ENCODE assay signal across 29 cellular contexts in genomic region chr1:14100916-14101315, GRCh38.
"Had no signal": no experiment of that assay in that cellular context is flagged by ENCODE, and none has a peak within 500 bp of the region (broad histone marks: within the 10 kb centered on the region; RNA-seq: fewer than 3 reads in every experiment).

No MANE protein-coding gene starts in this region.

- DNase-seq: stimulated activated CD4-positive, alpha-beta T cell treated with anti-CD3 and anti-CD28 coated beads, Interleukin-2, amount 100 ng/mL, for 48 hours; stimulated activated CD4-positive, alpha-beta T cell treated with anti-CD3 and anti-CD28 coated beads, Interleukin-4, amount 100 ng/mL, for 1 hour; stimulated activated CD4-positive, alpha-beta T cell treated with anti-CD3 and anti-CD28 coated beads, Interleukin-4, amount 100 ng/mL, for 24 hours; stimulated activated CD4-positive, alpha-beta T cell treated with anti-CD3 and anti-CD28 coated beads, Interleukin-4, amount 100 ng/mL, for 4 hours; stimulated activated CD8-positive, alpha-beta memory T cell treated with anti-CD3 and anti-CD28 coated beads, Interleukin-4, amount 100 ng/mL, for 48 hours; stimulated activated naive B cell treated with anti-CD40 and anti-IgM and Interleukin-4, amounts not matched to agents 10 μg/mL and 1 μg/mL and 100 μg/mL, for 72 hours; stimulated activated naive CD4-positive, alpha-beta T cell; stimulated activated naive CD4-positive, alpha-beta T cell treated with Interleukin-2 at 50 U/mL for 16 hours; stimulated activated naive CD8-positive, alpha-beta T cell treated with anti-CD3 and anti-CD28 coated beads, Interleukin-15, amount 100 ng/mL, for 72 hours; stimulated activated naive CD8-positive, alpha-beta T cell treated with anti-CD3 and anti-CD28 coated beads, Interleukin-15, Interleukin-2, amounts not matched to agents 100 U/mL and 50 U/mL, for 24 hours; stomach; substantia nigra; testis; thyroid gland; tibial artery; transverse colon; trophoblast cell; upper lobe of left lung; upper lobe of right lung; uterus had no signal

- ATAC-seq: stimulated activated effector memory CD8-positive, alpha-beta T cell treated with anti-CD3 and anti-CD28 coated beads, Interleukin-12 subunit alpha, Interleukin-12 subunit beta, amount 100 ng/mL, for 72 hours; stimulated activated memory B cell treated with anti-CD40 and anti-IgM and Interleukin-4, amounts not matched to agents 10 μg/mL and 1 μg/mL and 100 μg/mL, for 72 hours; stimulated activated naive B cell treated with anti-CD40 and anti-IgM and Interleukin-4, amounts not matched to agents 10 μg/mL and 1 μg/mL and 100 μg/mL, for 72 hours; stimulated activated naive CD8-positive, alpha-beta T cell treated with anti-CD3 and anti-CD28 coated beads, Interleukin-15, amount 100 ng/mL, for 72 hours; stimulated activated naive CD8-positive, alpha-beta T cell treated with anti-CD3 and anti-CD28 coated beads, Interleukin-15, Interleukin-2, amounts not matched to agents 100 U/mL and 50 U/mL, for 24 hours; upper lobe of right lung had no signal

- H3K36me3 Mint-ChIP-seq: stimulated activated effector memory CD8-positive, alpha-beta T cell treated with anti-CD3 and anti-CD28 coated beads, Interleukin-12 subunit alpha, Interleukin-12 subunit beta, amount 100 ng/mL, for 72 hours; stimulated activated memory B cell treated with anti-CD40 and anti-IgM and Interleukin-4, amounts not matched to agents 10 μg/mL and 1 μg/mL and 100 μg/mL, for 72 hours; stimulated activated naive B cell treated with anti-CD40 and anti-IgM and Interleukin-4, amounts not matched to agents 10 μg/mL and 1 μg/mL and 100 μg/mL, for 72 hours; type B pancreatic cell had no signal

- FAIRE-seq: urothelium cell line had no signal

- H3K27me3 ChIP-seq: stomach, suprapubic skin, testis, thyroid gland, tibial nerve, transverse colon, upper lobe of left lung, upper lobe of right lung, uterus, vagina had no signal

- H3K4me3 ChIP-seq: stomach, suprapubic skin, testis, thoracic aorta, thyroid gland, tibial artery, tibial nerve, transverse colon, upper lobe of left lung, upper lobe of right lung, uterus, vagina had no signal

- H3K4me3 Mint-ChIP-seq: stimulated activated effector memory CD8-positive, alpha-beta T cell treated with anti-CD3 and anti-CD28 coated beads, Interleukin-12 subunit alpha, Interleukin-12 subunit beta, amount 100 ng/mL, for 72 hours; stimulated activated memory B cell treated with anti-CD40 and anti-IgM and Interleukin-4, amounts not matched to agents 10 μg/mL and 1 μg/mL and 100 μg/mL, for 72 hours; stimulated activated naive B cell treated with anti-CD40 and anti-IgM and Interleukin-4, amounts not matched to agents 10 μg/mL and 1 μg/mL and 100 μg/mL, for 72 hours; stimulated activated naive CD8-positive, alpha-beta T cell treated with anti-CD3 and anti-CD28 coated beads, Interleukin-15, amount 100 ng/mL, for 72 hours; stimulated activated naive CD8-positive, alpha-beta T cell treated with anti-CD3 and anti-CD28 coated beads, Interleukin-15, Interleukin-2, amounts not matched to agents 100 ng/mL and 50 ng/mL, for 24 hours; type B pancreatic cell had no signal

- H3K4me1 Mint-ChIP-seq: stimulated activated effector memory CD8-positive, alpha-beta T cell treated with anti-CD3 and anti-CD28 coated beads, Interleukin-12 subunit alpha, Interleukin-12 subunit beta, amount 100 ng/mL, for 72 hours; stimulated activated memory B cell treated with anti-CD40 and anti-IgM and Interleukin-4, amounts not matched to agents 10 μg/mL and 1 μg/mL and 100 μg/mL, for 72 hours; stimulated activated naive B cell treated with anti-CD40 and anti-IgM and Interleukin-4, amounts not matched to agents 10 μg/mL and 1 μg/mL and 100 μg/mL, for 72 hours; stimulated activated naive CD8-positive, alpha-beta T cell treated with anti-CD3 and anti-CD28 coated beads, Interleukin-15, amount 100 ng/mL, for 72 hours had no signal

- H3K36me3 ChIP-seq: stomach, suprapubic skin, thoracic aorta, thyroid gland, tibial artery, tibial nerve, transverse colon, upper lobe of left lung, upper lobe of right lung, uterus, vagina had no signal

- H3K27ac Mint-ChIP-seq: stimulated activated effector memory CD8-positive, alpha-beta T cell treated with anti-CD3 and anti-CD28 coated beads, Interleukin-12 subunit alpha, Interleukin-12 subunit beta, amount 100 ng/mL, for 72 hours; stimulated activated memory B cell treated with anti-CD40 and anti-IgM and Interleukin-4, amounts not matched to agents 10 μg/mL and 1 μg/mL and 100 μg/mL, for 72 hours; stimulated activated naive B cell treated with anti-CD40 and anti-IgM and Interleukin-4, amounts not matched to agents 10 μg/mL and 1 μg/mL and 100 μg/mL, for 72 hours; stimulated activated naive CD8-positive, alpha-beta T cell treated with anti-CD3 and anti-CD28 coated beads, Interleukin-15, amount 100 ng/mL, for 72 hours; stimulated activated naive CD8-positive, alpha-beta T cell treated with anti-CD3 and anti-CD28 coated beads, Interleukin-15, Interleukin-2, amounts not matched to agents 100 ng/mL and 50 ng/mL, for 24 hours; type B pancreatic cell had no signal

- H3K9me3 ChIP-seq: suprapubic skin, testis, thoracic aorta, thyroid gland, tibial artery, transverse colon, upper lobe of left lung, upper lobe of right lung, uterus, vagina had no signal

- H3K27ac ChIP-seq: stomach, suprapubic skin, testis, thoracic aorta, thyroid gland, tibial artery, tibial nerve, transverse colon, upper lobe of left lung, upper lobe of right lung, uterus, vagina had no signal

- H3K9me3 Mint-ChIP-seq: stimulated activated effector memory CD8-positive, alpha-beta T cell treated with anti-CD3 and anti-CD28 coated beads, Interleukin-12 subunit alpha, Interleukin-12 subunit beta, amount 100 ng/mL, for 72 hours; stimulated activated naive B cell treated with anti-CD40 and anti-IgM and Interleukin-4, amounts not matched to agents 10 μg/mL and 1 μg/mL and 100 μg/mL, for 72 hours; stimulated activated naive CD8-positive, alpha-beta T cell treated with anti-CD3 and anti-CD28 coated beads, Interleukin-15, amount 100 ng/mL, for 72 hours; stimulated activated naive CD8-positive, alpha-beta T cell treated with anti-CD3 and anti-CD28 coated beads, Interleukin-15, Interleukin-2, amounts not matched to agents 100 ng/mL and 50 ng/mL, for 24 hours had no signal

- H3K4me1 ChIP-seq: stomach, suprapubic skin, testis, thyroid gland, tibial artery, tibial nerve, transverse colon, upper lobe of left lung, upper lobe of right lung, uterus, vagina had no signal
